In genomic region chr3:29683306-29683993, GRCh38 we compare ENCODE assay signal across 8 cellular contexts.
DNase-seq lines count a peak whose midpoint lies in the region; ATAC-seq lines count a peak whose summit lies in the region.

No MANE protein-coding gene starts in this region.

- DNase-seq in GM03348 (ENCODE audit: low spot score) = peak; percentile 38
- DNase-seq in RPMI7951 (ENCODE audit: low read depth) = peak; percentile 69
- no peak for DNase-seq in right cardiac atrium
- no peak for DNase-seq in naive thymus-derived CD4-positive, alpha-beta T cell
- no peak for DNase-seq in HuH-7.5 (ENCODE audit: low spot score)
- DNase-seq in NCI-H2196 treated with DMSO at 0.1 percent for 48 hours (lab: John Stamatoyannopoulos, UW; ENCODE audit: unreplicated experiment) = no peak
- DNase-seq in NCI-H748 treated with DMSO at 0.1 percent for 48 hours (lab: John Stamatoyannopoulos, UW) = no peak

- WGBS in right cardiac atrium = 17% methylated on average over 3 of the region's 3 CpGs

- no peaks in the 10 kb centered on the region for H3K27me3 ChIP-seq in right cardiac atrium (ENCODE audit: control insufficient read depth, insufficient read depth)
- no peaks in the 10 kb centered on the region for H3K27me3 ChIP-seq in naive thymus-derived CD4-positive, alpha-beta T cell (ENCODE audit: control insufficient read depth in 2 of 2, insufficient read depth in 2 of 2, low read length in 2 of 2)

- peaks cover 0 to 4% (median 0%) of the 10 kb centered on the region in 11 donors for H3K9me3 Mint-ChIP-seq in naive thymus-derived CD4-positive, alpha-beta T cell

- H3K36me3 Mint-ChIP-seq in naive thymus-derived CD4-positive, alpha-beta T cell = no peaks in the 10 kb centered on the region

- peaks cover 0 to 6% (median 0%) of the 10 kb centered on the region in 5 donors for H3K27me3 Mint-ChIP-seq in naive thymus-derived CD4-positive, alpha-beta T cell

- ATAC-seq in HG02571 (IDR thresholded peaks at IDR 0.05; ENCODE audit: unreplicated experiment) = peak; percentile 50
- peak; percentile 82 to 92 for ATAC-seq in right cardiac atrium
- no peak for ATAC-seq in naive thymus-derived CD4-positive, alpha-beta T cell

- no peak overlapping the region for H3K4me3 Mint-ChIP-seq in naive thymus-derived CD4-positive, alpha-beta T cell

- H3K4me1 Mint-ChIP-seq in naive thymus-derived CD4-positive, alpha-beta T cell = peaks cover 0 to 8% (median 0%) of the 10 kb centered on the region in 7 donors

- CTCF ChIA-PET in naive thymus-derived CD4-positive, alpha-beta T cell (lab: Charles Lee) = no interaction called here

- H3K27ac Mint-ChIP-seq in naive thymus-derived CD4-positive, alpha-beta T cell = no peak overlapping the region

- no peaks in the 10 kb centered on the region for H3K9me3 ChIP-seq in right cardiac atrium (ENCODE audit: control insufficient read depth, low read length)
- no peaks in the 10 kb centered on the region for H3K9me3 ChIP-seq in naive thymus-derived CD4-positive, alpha-beta T cell (ENCODE audit: control insufficient read depth in 2 of 3, low read length in 3 of 3)

- H3K4me1 ChIP-seq in right cardiac atrium (ENCODE audit: control insufficient read depth, insufficient read depth, low read length) = no peaks in the 10 kb centered on the region
- H3K4me1 ChIP-seq in naive thymus-derived CD4-positive, alpha-beta T cell (ENCODE audit: control insufficient read depth in 2 of 2, insufficient read depth in 2 of 2, low read length in 2 of 2) = no peaks in the 10 kb centered on the region

- H3K36me3 ChIP-seq in naive thymus-derived CD4-positive, alpha-beta T cell (ENCODE audit: control insufficient read depth in 2 of 3, insufficient read depth in 3 of 3, low read length in 3 of 3) = no peaks in the 10 kb centered on the region

- peak overlapping the region; percentile 53 for H3K27ac ChIP-seq in right cardiac atrium (ENCODE audit: low read length)
- no peak overlapping the region for H3K27ac ChIP-seq in naive thymus-derived CD4-positive, alpha-beta T cell (ENCODE audit: low read depth, low read length)

- H3K4me3 ChIP-seq in right cardiac atrium (ENCODE audit: low read length) = no peak overlapping the region
- no peak overlapping the region for H3K4me3 ChIP-seq in naive thymus-derived CD4-positive, alpha-beta T cell (ENCODE audit: low read length)

- POLR2A ChIA-PET in naive thymus-derived CD4-positive, alpha-beta T cell (lab: Charles Lee) = no interaction called here

- intact Hi-C loops in right cardiac atrium (cut with DNase I) = loop anchor here in 2 of 4 donors (10.0 kb wide), 2 partner anchors 71 to 399 kb away; partner anchors contain the start of gene RBMS3 (in 1 of the 2)
- intact Hi-C loops in naive thymus-derived CD4-positive, alpha-beta T cell (cut with micrococcal nuclease) = no loop called here

Comparison
In these comparisons a context has a peak if more than half of its experiments do, and no peak if none do; other contexts are left out.
1. DNase-seq: peak in GM03348 (single experiment) and RPMI7951 (single experiment); none in right cardiac atrium (0 of 3), naive thymus-derived CD4-positive, alpha-beta T cell (0 of 9), HuH-7.5 (single experiment), NCI-H2196 treated with DMSO at 0.1 percent for 48 hours (single experiment) and NCI-H748 treated with DMSO at 0.1 percent for 48 hours (single experiment).